ENCODE assay signal across 20 cellular contexts in the genomic region with DNA sequence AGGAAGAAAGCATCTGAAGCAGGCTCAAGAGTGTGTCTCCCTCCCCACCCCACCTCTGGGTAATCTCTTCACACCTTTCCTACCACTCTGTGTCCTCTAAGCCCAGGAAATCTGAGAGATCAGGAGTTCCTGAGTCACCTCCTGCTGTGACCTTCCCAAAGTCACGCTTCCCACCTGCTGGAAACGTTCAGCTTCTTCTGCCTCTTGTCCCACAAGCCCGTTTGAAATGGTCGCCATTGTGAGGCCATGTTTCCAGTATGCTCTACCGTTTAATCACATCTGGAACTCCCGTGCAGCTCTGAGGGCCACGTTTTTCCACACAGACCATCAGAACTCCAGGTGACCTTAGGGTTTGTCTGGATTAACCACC. TPM values are rescaled to one million over a fixed set of nuclear protein-coding genes. Genes with fewer than 3 reads are reported as not detected.
DNase-seq lines count a peak whose midpoint lies in the region; ATAC-seq and TF ChIP-seq lines count a peak whose summit lies in the region.
"Had no signal": no experiment of that assay in that cellular context is flagged by ENCODE, and none has a peak within 500 bp of the region (broad histone marks: within the 10 kb centered on the region; RNA-seq: fewer than 3 reads in every experiment).

No MANE protein-coding gene starts in this region.

- H2BK15ac ChIP-seq in mesendoderm (replicated peaks; ENCODE audit: low read depth): no peak overlapping the region

- H3K79me1 ChIP-seq in mesendoderm (ENCODE audit: low read length): peaks cover 3% of the 10 kb centered on the region

- no peak overlapping the region for H3K4me2 ChIP-seq in mesendoderm (ENCODE audit: low read length)
- H3K4me2 ChIP-seq: A549 had no signal

- H2AK5ac ChIP-seq in mesendoderm (ENCODE audit: low read length): no peak overlapping the region

- H4K8ac ChIP-seq in mesendoderm (ENCODE audit: low read depth, low read length): no peak overlapping the region

- H2BK120ac ChIP-seq in mesendoderm (ENCODE audit: low read depth, low read length): no peak overlapping the region

- no peak overlapping the region for H3K4me3 ChIP-seq in RWPE2 (ENCODE audit: severe bottlenecking)
- H3K4me3 ChIP-seq in mesendoderm (ENCODE audit: low read length): no peak overlapping the region
- no peak overlapping the region for H3K4me3 ChIP-seq in prostate gland
- H3K4me3 ChIP-seq: A549, HAP-1 had no signal

- H3K9me3 ChIP-seq in RWPE2 (ENCODE audit: severe bottlenecking) (no peaks in the 10 kb centered on the region), prostate gland (no peaks in the 10 kb centered on the region)
- H3K9me3 ChIP-seq: A549, HAP-1 had no signal

- H3K56ac ChIP-seq in mesendoderm (ENCODE audit: low read length): peak overlapping the region; percentile 40

- H3K18ac ChIP-seq in mesendoderm (ENCODE audit: low read length): no peak overlapping the region

- no CpG with 5 or more reads among the region's 7 CpGs for WGBS in mesendoderm (ENCODE audit: extremely low coverage, insufficient coverage, low lambda C conversion rate)
- WGBS in prostate gland: 91% methylated on average over 7 of the region's 7 CpGs

- ATAC-seq in RWPE2 (ENCODE audit: low read depth) (no peak), HG03457 (IDR thresholded peaks at IDR 0.05; ENCODE audit: unreplicated experiment) (no peak)
- ATAC-seq: A549 had no signal

- H3K4me1 ChIP-seq in RWPE2 (ENCODE audit: insufficient read depth, poor library complexity, severe bottlenecking) (no peaks in the 10 kb centered on the region), mesendoderm (ENCODE audit: control insufficient read depth, low read depth, low read length) (peaks cover 12% of the 10 kb centered on the region), prostate gland (replicated peaks) (peaks cover 13% of the 10 kb centered on the region)
- H3K4me1 ChIP-seq: A549, HAP-1 had no signal

- TF ChIP-seq POLR2A in prostate gland (IDR thresholded peaks at IDR 0.05): no peak

- H4K5ac ChIP-seq in mesendoderm (ENCODE audit: low read length): no peak overlapping the region

- H3K79me2 ChIP-seq in mesendoderm (ENCODE audit: control insufficient read depth, insufficient read depth, low read length): no peaks in the 10 kb centered on the region

- H2BK5ac ChIP-seq in mesendoderm (ENCODE audit: low read length): no peak overlapping the region

- H3K9ac ChIP-seq in mesendoderm (ENCODE audit: low read length): no peak overlapping the region

- no peak for TF ChIP-seq CTCF in C4-2B (conservative IDR thresholded peaks at IDR 0.05)
- no peak for TF ChIP-seq CTCF in RWPE2 (IDR thresholded peaks at IDR 0.05; ENCODE audit: poor library complexity, severe bottlenecking)
- TF ChIP-seq CTCF in prostate gland (IDR thresholded peaks at IDR 0.05): no peak

- H3K36me3 ChIP-seq in RWPE2 (ENCODE audit: low read depth) (no peaks in the 10 kb centered on the region; the same call in 1 of the 2 replicates), mesendoderm (ENCODE audit: control insufficient read depth, insufficient read depth, low read length) (no peaks in the 10 kb centered on the region), prostate gland (no peaks in the 10 kb centered on the region)
- H3K36me3 ChIP-seq: HAP-1 had no signal

- intact Hi-C loops in prostate gland (cut with DNase I): no loop called here

- H3K4ac ChIP-seq in mesendoderm (ENCODE audit: low read depth, low read length): no peak overlapping the region

- peaks cover 40% of the 10 kb centered on the region for H3K27me3 ChIP-seq in RWPE2 (ENCODE audit: insufficient read depth, poor library complexity, severe bottlenecking)
- H3K27me3 ChIP-seq in mesendoderm (ENCODE audit: insufficient read depth, low read length, poor library complexity): no peaks in the 10 kb centered on the region
- H3K27me3 ChIP-seq in prostate gland (replicated peaks; ENCODE audit: insufficient read depth): no peaks in the 10 kb centered on the region

- H3K27ac ChIP-seq in C4-2B (peak overlapping the region; percentile 78), RWPE2 (ENCODE audit: poor library complexity, severe bottlenecking) (no peak overlapping the region), mesendoderm (ENCODE audit: low read depth, low read length) (no peak overlapping the region), prostate gland (peak overlapping the region; percentile 76 to 80)
- H3K27ac ChIP-seq: A549, HL-60 had no signal

- H3K23ac ChIP-seq in mesendoderm (ENCODE audit: low read length): no peak overlapping the region

- DNase-seq in RWPE2 (ENCODE audit: low spot score) (peak; percentile 4), mesendoderm (peak; percentile 90), prostate gland (ENCODE audit: low spot score) (no peak), SHP77 (lab: John Stamatoyannopoulos, UW) (no peak), glomerular visceral epithelial cell (ENCODE audit: extremely low spot score) (no peak), NCI-H1436 treated with DMSO at 0.1 percent for 48 hours (lab: John Stamatoyannopoulos, UW) (no peak)
- DNase-seq: CD4-positive, CD25-positive, alpha-beta regulatory T cell; DMS53; Kasumi-1; NCI-H1105; NCI-H187 treated with DMSO at 0.1 percent for 48 hours; NCI-H446; NK-92 treated with Interleukin-12 subunit alpha and Interleukin-12 subunit beta, amount 100 ng/mL, for 24 hours; SIG-M5 had no signal

RNA-seq across cellular contexts. Expression of a gene that starts 25.9 kb away (rescaled TPM):
- polyA plus RNA-seq in mesendoderm (2013, experiment 1 of 2): 9.8 TPM
- 10.4 TPM for polyA plus RNA-seq in mesendoderm (2013, experiment 2 of 2)
- total RNA-seq in prostate gland: 100 to 1,000 TPM; 224 to 392 TPM
- polyA plus RNA-seq: IgD-negative memory B cell had no signal

Comparison
In these comparisons a context has a peak if more than half of its experiments do, and no peak if none do; other contexts are left out.
1. H3K27ac ChIP-seq: peak in C4-2B (single experiment) and prostate gland (2 of 2); none in RWPE2 (single experiment) and mesendoderm (single experiment).
2. DNase-seq: peak in RWPE2 (single experiment) and mesendoderm (single experiment); none in prostate gland (single experiment), SHP77 (0 of 2), glomerular visceral epithelial cell (single experiment) and NCI-H1436 treated with DMSO at 0.1 percent for 48 hours (single experiment).